ENCODE assay signal across 12 cellular contexts in the genomic region with DNA sequence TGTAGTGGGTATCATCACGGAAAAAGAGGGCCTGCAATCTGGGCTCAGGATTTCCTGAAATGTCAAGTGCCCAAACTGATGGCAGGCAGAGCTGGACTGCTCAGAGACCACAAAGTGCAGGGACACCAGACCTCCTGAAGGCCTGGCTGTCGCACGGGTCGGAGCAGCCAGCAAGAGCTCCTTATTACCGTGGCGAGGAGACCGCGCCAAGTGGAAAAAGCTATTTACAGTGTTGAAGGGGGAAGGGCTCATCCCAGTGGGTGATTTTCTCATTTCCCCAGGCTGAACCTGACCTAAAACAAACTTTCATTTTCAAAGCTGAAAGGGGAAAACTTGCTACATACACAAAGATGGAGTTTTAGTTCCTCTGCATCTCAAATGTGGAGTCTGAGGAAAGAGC.
DNase-seq lines count a peak whose midpoint lies in the region; ATAC-seq and TF ChIP-seq lines count a peak whose summit lies in the region.
"Had no signal": no experiment of that assay in that cellular context is flagged by ENCODE, and none has a peak within 500 bp of the region (broad histone marks: within the 10 kb centered on the region; RNA-seq: fewer than 3 reads in every experiment).

No MANE protein-coding gene starts in this region.

- intact Hi-C loops in CD8-positive, alpha-beta T cell (cut with DNase I, micrococcal nuclease) = no loop called here

- H4K20me1 ChIP-seq in DOHH2 (ENCODE audit: control insufficient read depth, insufficient read depth, low read depth, low read length) (no peaks in the 10 kb centered on the region), OCI-LY3 (ENCODE audit: insufficient read depth, low read length) (no peaks in the 10 kb centered on the region)

- H3K27ac Mint-ChIP-seq in CD8-positive, alpha-beta T cell = no peak overlapping the region

- no peaks in the 10 kb centered on the region for H3K27me3 ChIP-seq in DOHH2 (ENCODE audit: control insufficient read depth, low read length)
- no peaks in the 10 kb centered on the region for H3K27me3 ChIP-seq in OCI-LY3 (ENCODE audit: low read depth, low read length)
- H3K27me3 ChIP-seq in mesendoderm (ENCODE audit: insufficient read depth, low read length, poor library complexity) = no peaks in the 10 kb centered on the region
- no peaks in the 10 kb centered on the region for H3K27me3 ChIP-seq in CD8-positive, alpha-beta T cell (ENCODE audit: insufficient read depth, low read length)

- no peak overlapping the region for H3K4me3 ChIP-seq in DOHH2 (ENCODE audit: low read length)
- H3K4me3 ChIP-seq in OCI-LY3 (ENCODE audit: low read length) = peak overlapping the region; percentile 88
- no peak overlapping the region for H3K4me3 ChIP-seq in mesendoderm (ENCODE audit: low read length)
- no peak overlapping the region for H3K4me3 ChIP-seq in CD8-positive, alpha-beta T cell (ENCODE audit: low read depth, low read length)

- WGBS in mesendoderm (ENCODE audit: extremely low coverage, insufficient coverage, low lambda C conversion rate) = no CpG with 5 or more reads among the region's 8 CpGs

- POLR2A ChIA-PET in CD8-positive, alpha-beta T cell (lab: Charles Lee) = no interaction called here

- H3K9me3 ChIP-seq in DOHH2 (ENCODE audit: control insufficient read depth, insufficient read depth, low read length) (no peaks in the 10 kb centered on the region), OCI-LY3 (ENCODE audit: insufficient read depth, low read length) (no peaks in the 10 kb centered on the region)
- no peaks in the 10 kb centered on the region for H3K9me3 ChIP-seq in CD8-positive, alpha-beta T cell (ENCODE audit: low read length)

- H3K9me3 Mint-ChIP-seq in CD8-positive, alpha-beta T cell = no peaks in the 10 kb centered on the region

- DNase-seq in mesendoderm (no peak), AG08396 (ENCODE audit: low spot score) (no peak), NCI-H187 (lab: John Stamatoyannopoulos, UW) (no peak), NCI-H187 treated with DMSO at 0.1 percent for 48 hours (lab: John Stamatoyannopoulos, UW) (no peak)
- no peak for DNase-seq in CD8-positive, alpha-beta T cell
- DNase-seq: activated CD8-positive, alpha-beta memory T cell treated with anti-CD3 and anti-CD28 coated beads, Interleukin-2, amount 50 U/mL, for 48 hours; hippocampal formation; NCI-H1436 treated with DMSO at 0.1 percent for 48 hours had no signal

- H2BK15ac ChIP-seq in mesendoderm (replicated peaks; ENCODE audit: low read depth) = no peak overlapping the region

- H3K4me1 ChIP-seq in DOHH2 (ENCODE audit: control insufficient read depth, low read length) (peaks cover 19% of the 10 kb centered on the region), OCI-LY3 (ENCODE audit: low read length) (peaks cover 14% of the 10 kb centered on the region), mesendoderm (ENCODE audit: control insufficient read depth, low read depth, low read length) (no peaks in the 10 kb centered on the region)
- H3K4me1 ChIP-seq in CD8-positive, alpha-beta T cell (ENCODE audit: insufficient read depth, low read length) = peaks cover 7% of the 10 kb centered on the region

- H3K18ac ChIP-seq in mesendoderm (ENCODE audit: low read length) = no peak overlapping the region

- no peak overlapping the region for H3K27ac ChIP-seq in DOHH2 (ENCODE audit: low read depth, low read length)
- peak overlapping the region; percentile 53 for H3K27ac ChIP-seq in OCI-LY3 (ENCODE audit: low read length)
- no peak overlapping the region for H3K27ac ChIP-seq in mesendoderm (ENCODE audit: low read depth, low read length)
- H3K27ac ChIP-seq in CD8-positive, alpha-beta T cell (ENCODE audit: low read depth, low read length) = no peak overlapping the region
- H3K27ac ChIP-seq: VCaP had no signal

- no peaks in the 10 kb centered on the region for H3F3A ChIP-seq in DOHH2 (ENCODE audit: control insufficient read depth, insufficient read depth)

- H3K4me2 ChIP-seq in DOHH2 (ENCODE audit: low read length) (peak overlapping the region; percentile 42), OCI-LY3 (ENCODE audit: low read length) (peak overlapping the region; percentile 98), mesendoderm (ENCODE audit: low read length) (no peak overlapping the region)

- H4K8ac ChIP-seq in mesendoderm (ENCODE audit: low read depth, low read length) = no peak overlapping the region

- no peaks in the 10 kb centered on the region for H3K79me1 ChIP-seq in mesendoderm (ENCODE audit: low read length)

- peak overlapping the region; percentile 58 for H3K9ac ChIP-seq in OCI-LY3 (ENCODE audit: low read length)
- no peak overlapping the region for H3K9ac ChIP-seq in mesendoderm (ENCODE audit: low read length)

- H3K36me3 ChIP-seq in DOHH2 (ENCODE audit: control insufficient read depth, low read length) (no peaks in the 10 kb centered on the region), OCI-LY3 (replicated peaks; ENCODE audit: low read depth, low read length) (no peaks in the 10 kb centered on the region), mesendoderm (ENCODE audit: control insufficient read depth, insufficient read depth, low read length) (no peaks in the 10 kb centered on the region)
- H3K36me3 ChIP-seq in CD8-positive, alpha-beta T cell (ENCODE audit: insufficient read depth, low read length) = no peaks in the 10 kb centered on the region

- H3K79me2 ChIP-seq in DOHH2 (ENCODE audit: control insufficient read depth, low read length) (no peaks in the 10 kb centered on the region), OCI-LY3 (ENCODE audit: low read length) (no peaks in the 10 kb centered on the region), mesendoderm (ENCODE audit: control insufficient read depth, insufficient read depth, low read length) (no peaks in the 10 kb centered on the region)

- peak overlapping the region; percentile 80 for H3K23ac ChIP-seq in mesendoderm (ENCODE audit: low read length)

- TF ChIP-seq CTCF in DOHH2 (IDR thresholded peaks at IDR 0.05; ENCODE audit: low read depth, low read length, poor library complexity, severe bottlenecking) (no peak), OCI-LY3 (IDR thresholded peaks at IDR 0.05; ENCODE audit: low read depth, low read length) (no peak)
- no peak for TF ChIP-seq CTCF in CD8-positive, alpha-beta T cell (IDR thresholded peaks at IDR 0.05)

- peaks cover 4% of the 10 kb centered on the region for H3K36me3 Mint-ChIP-seq in CD8-positive, alpha-beta T cell

- no peak overlapping the region for H2BK120ac ChIP-seq in mesendoderm (ENCODE audit: low read depth, low read length)

- no peak overlapping the region for H3K4me3 Mint-ChIP-seq in CD8-positive, alpha-beta T cell

- H3K9me2 ChIP-seq in DOHH2 (replicated peaks; ENCODE audit: control insufficient read depth, low read length) = no peaks in the 10 kb centered on the region

- H4K5ac ChIP-seq in mesendoderm (ENCODE audit: low read length) = no peak overlapping the region

- H2AK5ac ChIP-seq in mesendoderm (ENCODE audit: low read length) = no peak overlapping the region

- H3K27me3 Mint-ChIP-seq in CD8-positive, alpha-beta T cell (ENCODE audit: low read depth) = no peaks in the 10 kb centered on the region

- CTCF ChIA-PET in CD8-positive, alpha-beta T cell (lab: Charles Lee) = interaction anchor here (0.9 to 1.5 kb wide), 3 partner anchors 20 to 30 kb away, joined by 3 to 4 read pairs (median 3); no protein-coding TSS in a partner anchor

- H3K56ac ChIP-seq in mesendoderm (ENCODE audit: low read length) = no peak overlapping the region

- no peak overlapping the region for H3K4ac ChIP-seq in mesendoderm (ENCODE audit: low read depth, low read length)

- peak; percentile 42 for ATAC-seq in GM21723 (IDR thresholded peaks at IDR 0.05; ENCODE audit: unreplicated experiment)
- no peak for ATAC-seq in CD8-positive, alpha-beta T cell

- H2BK5ac ChIP-seq in mesendoderm (ENCODE audit: low read length) = no peak overlapping the region

- peaks cover 28% of the 10 kb centered on the region for H3K4me1 Mint-ChIP-seq in CD8-positive, alpha-beta T cell (ENCODE audit: low read depth)

- peak overlapping the region; percentile 97 for H2AFZ ChIP-seq in OCI-LY3 (ENCODE audit: low read depth, low read length)
